ENCODE assay signal across 21 cellular contexts in the genomic region with DNA sequence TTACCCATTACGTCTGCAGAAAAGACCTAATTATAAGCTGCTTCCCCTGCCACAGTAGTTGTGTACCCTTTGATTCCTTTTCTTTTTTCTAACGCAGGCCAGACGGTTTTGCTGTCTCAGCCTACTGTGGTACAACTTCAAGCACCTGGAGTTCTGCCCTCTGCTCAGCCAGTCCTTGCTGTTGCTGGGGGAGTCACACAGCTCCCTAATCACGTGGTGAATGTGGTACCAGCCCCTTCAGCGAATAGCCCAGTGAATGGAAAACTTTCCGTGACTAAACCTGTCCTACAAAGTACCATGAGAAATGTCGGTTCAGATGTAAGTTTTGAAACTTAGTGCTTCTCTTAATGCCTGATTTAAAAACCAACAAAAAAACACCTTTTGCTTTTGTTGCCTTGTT. TPM values are rescaled to one million over a fixed set of nuclear protein-coding genes. Genes with fewer than 3 reads are reported as not detected.
DNase-seq lines count a peak whose midpoint lies in the region; ATAC-seq and TF ChIP-seq lines count a peak whose summit lies in the region.
"Had no signal": no experiment of that assay in that cellular context is flagged by ENCODE, and none has a peak within 500 bp of the region (broad histone marks: within the 10 kb centered on the region; RNA-seq: fewer than 3 reads in every experiment).

No MANE protein-coding gene starts in this region.

- H2BK20ac ChIP-seq in H9 (ENCODE audit: low read depth, low read length, poor library complexity, severe bottlenecking), result no peak overlapping the region

- H3K4me3 ChIP-seq in colonic mucosa, result no peak overlapping the region
- H3K4me3 ChIP-seq: gastrocnemius medialis, vagina had no signal

- no peak overlapping the region for H2AK5ac ChIP-seq in H9 (ENCODE audit: insufficient read length, low read length)

- no peak overlapping the region for H4K91ac ChIP-seq in H9 (ENCODE audit: insufficient read length, low read depth, low read length)

- no peak overlapping the region for H3T11ph ChIP-seq in H9 (ENCODE audit: low read length)

- no peak overlapping the region for H3K14ac ChIP-seq in H9 (ENCODE audit: insufficient read depth, low read length)

- H2BK5ac ChIP-seq in H9 (ENCODE audit: insufficient read length, low read length), result no peak overlapping the region

- no peaks in the 10 kb centered on the region for H3K79me2 ChIP-seq in H9 (ENCODE audit: insufficient read depth, low read length)

- no peaks in the 10 kb centered on the region for H3K9me3 ChIP-seq in H9 (ENCODE audit: control insufficient read depth, low read depth, low read length)
- no peaks in the 10 kb centered on the region for H3K9me3 ChIP-seq in colonic mucosa
- H3K9me3 ChIP-seq: gastrocnemius medialis, vagina had no signal

- no peak overlapping the region for H3K4me3 Mint-ChIP-seq in H9
- H3K4me3 Mint-ChIP-seq in activated T-helper 17 cell treated with anti-CD3 and anti-CD28 coated beads, Interleukin-2, amount 50 U/mL, for 72 hours, result no peak overlapping the region
- H3K4me3 Mint-ChIP-seq: activated naive CD8-positive, alpha-beta T cell; brain; CD4-positive, alpha-beta T cell; nephron; T-cell had no signal

- peaks cover 0 to 5% (median 0%) of the 10 kb centered on the region in 3 experiments; a peak in 1 of 7 replicates for H3K36me3 Mint-ChIP-seq in H9 (ENCODE audit: insufficient read depth in 1 of 3, low read depth in 3 of 3)
- peaks cover 81% of the 10 kb centered on the region for H3K36me3 Mint-ChIP-seq in activated T-helper 17 cell treated with anti-CD3 and anti-CD28 coated beads, Interleukin-2, amount 50 U/mL, for 72 hours (ENCODE audit: low read depth)

- H4K8ac ChIP-seq in H9 (replicated peaks; ENCODE audit: insufficient read length, low read depth, low read length), result no peak overlapping the region

- no peak overlapping the region for H2BK120ac ChIP-seq in H9 (ENCODE audit: low read depth, low read length, poor library complexity, severe bottlenecking)

- peak; percentile 38 for DNase-seq in H9
- peak; percentile 12 for DNase-seq in iPS DF 19.7 (ENCODE audit: low read depth, low spot score)
- no peak for DNase-seq in omental fat pad (ENCODE audit: low spot score)
- DNase-seq in NCI-H2196 treated with DMSO at 0.1 percent for 48 hours (lab: John Stamatoyannopoulos, UW; ENCODE audit: unreplicated experiment), result no peak
- DNase-seq in NCI-H2171 treated with DMSO at 0.1 percent for 48 hours (lab: John Stamatoyannopoulos, UW), result no peak
- DNase-seq in colonic mucosa, result no peak
- DNase-seq: CD4-positive, alpha-beta T cell; effector memory CD4-positive, alpha-beta T cell; gastrocnemius medialis; NCI-H1092 treated with DMSO at 0.1 percent for 48 hours; NCI-H2081 treated with DMSO at 0.1 percent for 48 hours; NK-92 treated with Interleukin-12 subunit alpha and Interleukin-12 subunit beta, amount 100 ng/mL, for 24 hours; T-cell had no signal

- H3K23ac ChIP-seq in H9 (ENCODE audit: insufficient read length, low read depth, low read length), result no peak overlapping the region

- no peaks in the 10 kb centered on the region for H3K27me3 Mint-ChIP-seq in H9 (ENCODE audit: low read depth)
- H3K27me3 Mint-ChIP-seq in activated T-helper 17 cell treated with anti-CD3 and anti-CD28 coated beads, Interleukin-2, amount 50 U/mL, for 72 hours, result no peaks in the 10 kb centered on the region
- H3K27me3 Mint-ChIP-seq: activated naive CD8-positive, alpha-beta T cell; brain; CD4-positive, alpha-beta T cell; T-cell had no signal

- no peak for ATAC-seq in activated T-helper 17 cell treated with anti-CD3 and anti-CD28 coated beads, Interleukin-2, amount 50 U/mL, for 72 hours (replicated peaks)
- peak; percentile 88 for ATAC-seq in omental fat pad (ENCODE audit: low FRiP score)
- ATAC-seq: esophagus mucosa, gastrocnemius medialis, HCT116, T-cell had no signal

- H3K36me3 ChIP-seq in colonic mucosa, result no peaks in the 10 kb centered on the region

- H4K20me1 ChIP-seq in H9 (ENCODE audit: control insufficient read depth, insufficient read depth, insufficient read length), result no peaks in the 10 kb centered on the region

- H2BK15ac ChIP-seq in H9 (ENCODE audit: low read depth, low read length), result no peak overlapping the region

- H3K9ac ChIP-seq in H9 (ENCODE audit: extremely low read depth, insufficient read length, low read length) (no peak overlapping the region), colonic mucosa (ENCODE audit: low read depth in 2 of 2, low read length in 2 of 2) (no peak overlapping the region)

- H3K4me2 ChIP-seq in H9 (ENCODE audit: insufficient read depth, insufficient read length, low read length), result no peak overlapping the region

- no peaks in the 10 kb centered on the region for H3K27me3 ChIP-seq in H9 (ENCODE audit: insufficient read depth, low read length)
- no peaks in the 10 kb centered on the region for H3K27me3 ChIP-seq in colonic mucosa
- H3K27me3 ChIP-seq: gastrocnemius medialis, vagina had no signal

- H2AFZ ChIP-seq in H9 (ENCODE audit: low read length), result no peak overlapping the region

- H3K4me1 ChIP-seq in H9 (ENCODE audit: insufficient read depth, low read length), result no peaks in the 10 kb centered on the region
- H3K4me1 ChIP-seq in colonic mucosa, result no peaks in the 10 kb centered on the region
- H3K4me1 ChIP-seq: gastrocnemius medialis, vagina had no signal

- H3K4ac ChIP-seq in H9 (ENCODE audit: low read depth, low read length), result no peak overlapping the region

- peaks cover 4 to 5% of the 10 kb centered on the region in 2 experiments; a peak in 3 of 4 replicates for H3K4me1 Mint-ChIP-seq in H9
- H3K4me1 Mint-ChIP-seq in activated T-helper 17 cell treated with anti-CD3 and anti-CD28 coated beads, Interleukin-2, amount 50 U/mL, for 72 hours, result peaks cover 13% of the 10 kb centered on the region
- H3K4me1 Mint-ChIP-seq: brain had no signal

- H3K56ac ChIP-seq in H9 (ENCODE audit: insufficient read length, low read depth, low read length), result no peak overlapping the region

- H3K18ac ChIP-seq in H9 (ENCODE audit: insufficient read length, low read depth, low read length), result no peak overlapping the region

- intact Hi-C loops in colonic mucosa (cut with DNase I), result no loop called here

- no peaks in the 10 kb centered on the region for H3K9me3 Mint-ChIP-seq in H9
- no peaks in the 10 kb centered on the region for H3K9me3 Mint-ChIP-seq in activated T-helper 17 cell treated with anti-CD3 and anti-CD28 coated beads, Interleukin-2, amount 50 U/mL, for 72 hours
- H3K9me3 Mint-ChIP-seq: activated T-helper 2 cell treated with anti-CD3 and anti-CD28 coated beads, Interferon-gamma antibody, Interleukin-2, Interleukin-4, amounts not matched to agents 10 μg/mL and 5 μg/mL and 100 μg/mL, durations not matched to agents 14 hours and 24 hours and 36 hours; brain; CD4-positive, alpha-beta T cell; nephron; T-cell had no signal

- no peaks in the 10 kb centered on the region for H3K23me2 ChIP-seq in H9 (ENCODE audit: insufficient read length, low read depth, low read length, poor library complexity, severe bottlenecking)

- H2BK12ac ChIP-seq in H9 (ENCODE audit: insufficient read length, low read depth, low read length), result no peak overlapping the region

- H3K27ac ChIP-seq in H9 (ENCODE audit: insufficient read length, low read depth, low read length) (no peak overlapping the region), colonic mucosa (no peak overlapping the region)
- H3K27ac ChIP-seq: gastrocnemius medialis, vagina had no signal

- TF ChIP-seq CTCF in H9 (conservative IDR thresholded peaks at IDR 0.05), result no peak
- TF ChIP-seq CTCF in omental fat pad (IDR thresholded peaks at IDR 0.05), result no peak
- no peak for TF ChIP-seq CTCF in colonic mucosa (IDR thresholded peaks at IDR 0.05)

- no peak overlapping the region for H4K5ac ChIP-seq in H9 (ENCODE audit: insufficient read length, low read depth, low read length)

- no peaks in the 10 kb centered on the region for H3K79me1 ChIP-seq in H9 (ENCODE audit: insufficient read depth, low read depth, low read length, poor library complexity, severe bottlenecking)

- no CpG with 5 or more reads among the region's 7 CpGs for WGBS in H9 (ENCODE audit: extremely low coverage, insufficient read length, low lambda C conversion rate)

- H3K27ac Mint-ChIP-seq in H9, result peak overlapping the region in 1 of 3 experiments; percentile 34; a peak in 2 of 7 replicates
- H3K27ac Mint-ChIP-seq in activated T-helper 17 cell treated with anti-CD3 and anti-CD28 coated beads, Interleukin-2, amount 50 U/mL, for 72 hours, result peak overlapping the region; percentile 53
- H3K27ac Mint-ChIP-seq: activated naive CD8-positive, alpha-beta T cell; activated T-helper 2 cell treated with anti-CD3 and anti-CD28 coated beads, Interferon-gamma antibody, Interleukin-2, Interleukin-4, amounts not matched to agents 10 μg/mL and 5 μg/mL and 100 μg/mL, durations not matched to agents 14 hours and 24 hours and 36 hours; CD4-positive, alpha-beta T cell; nephron; T-cell had no signal

RNA-seq across cellular contexts. Expression of a gene that starts 35.8 kb away (rescaled TPM):
- total RNA-seq in H9 (2021) (10.4 and 11.2 TPM in 2 replicates), omental fat pad (10 to 100 TPM; 30.9 to 38.0 (median 36.1) TPM), colonic mucosa (10 to 100 TPM; 19.6 to 24.2 TPM)
- 10 to 100 TPM; 17.5 to 24.9 TPM for total RNA-seq in activated T-helper 17 cell treated with anti-CD3 and anti-CD28 coated beads, Interleukin-2, amount 50 U/mL, for 72 hours

RNA-seq across cellular contexts. Expression of a gene that starts 52.4 kb away (rescaled TPM):
- total RNA-seq in H9 (2021), result 23.2 and 28.0 TPM in 2 replicates
- 10 to 100 TPM; 12.0 to 16.7 TPM for total RNA-seq in activated T-helper 17 cell treated with anti-CD3 and anti-CD28 coated beads, Interleukin-2, amount 50 U/mL, for 72 hours
- total RNA-seq in omental fat pad, result 10 to 100 TPM; 14.8 to 49.2 (median 27.8) TPM
- total RNA-seq in colonic mucosa, result 10 to 100 TPM; 10.5 to 17.7 TPM

Comparison
In these comparisons a context has a peak if more than half of its experiments do, and no peak if none do; other contexts are left out.
1. DNase-seq: peak in H9 (single experiment) and iPS DF 19.7 (single experiment); none in omental fat pad (single experiment), NCI-H2196 treated with DMSO at 0.1 percent for 48 hours (single experiment), NCI-H2171 treated with DMSO at 0.1 percent for 48 hours (single experiment) and colonic mucosa (single experiment).